17 cellular contexts compared by ENCODE assay signal in the genomic region with DNA sequence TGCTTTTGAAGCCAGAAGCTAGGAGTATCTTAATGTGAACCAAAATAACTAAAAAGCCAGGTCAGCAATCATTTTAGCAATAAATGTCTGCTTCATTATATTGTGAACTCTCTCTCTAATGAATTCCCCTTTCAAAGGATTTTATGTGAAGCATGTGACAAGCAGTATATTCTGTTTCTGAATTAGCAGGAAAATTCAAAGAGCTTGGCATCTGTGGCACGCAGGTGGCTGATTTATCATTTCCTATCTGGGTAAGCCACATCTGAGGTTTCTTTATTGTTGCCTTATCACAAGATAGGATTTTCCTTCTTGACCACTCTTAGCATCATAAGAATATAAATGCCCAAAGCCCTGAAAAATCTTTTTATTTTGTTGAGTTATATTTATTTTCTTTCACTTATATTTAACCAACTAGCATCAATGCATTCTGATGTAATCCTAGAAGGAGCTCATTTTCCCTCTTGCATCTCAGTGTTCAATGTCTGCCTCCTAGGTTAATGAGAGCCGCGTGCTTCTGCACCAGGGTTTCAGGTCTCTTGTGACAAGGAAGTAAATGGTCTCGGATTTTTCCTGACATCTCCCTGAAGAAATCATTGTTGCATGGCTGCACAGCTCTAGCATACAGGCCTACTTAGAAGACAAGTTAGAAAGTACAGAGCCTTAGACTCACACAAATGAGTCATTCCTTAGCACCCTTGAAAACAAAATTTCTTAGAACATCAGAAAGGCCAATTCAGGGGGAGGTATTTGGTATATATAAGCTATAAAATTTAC. TPM values are rescaled to one million over a fixed set of nuclear protein-coding genes. Genes with fewer than 3 reads are reported as not detected.
DNase-seq lines count a peak whose midpoint lies in the region; ATAC-seq, FAIRE-seq and TF ChIP-seq lines count a peak whose summit lies in the region.
"Had no signal": no experiment of that assay in that cellular context is flagged by ENCODE, and none has a peak within 500 bp of the region (broad histone marks: within the 10 kb centered on the region; RNA-seq: fewer than 3 reads in every experiment).

No MANE protein-coding gene starts in this region.

- H3K4me1 ChIP-seq in HepG2 (ENCODE audit: insufficient read depth, low read length): 0 out of 2 replicates have a peak, but pooled peaks cover 8% of the 10 kb centered on the region
- peaks cover 0 to 5% (median 0%) of the 10 kb centered on the region in 4 donors for H3K4me1 ChIP-seq in right lobe of liver
- H3K4me1 ChIP-seq: pancreas, transverse colon had no signal

- H3K27me3 Mint-ChIP-seq in natural killer cell treated with Interleukin-12 subunit alpha and Interleukin-12 subunit beta and Interleukin-15 and Interleukin-18, amount 100 ng/mL, for 72 hours: peaks cover 7 to 9% of the 10 kb centered on the region in 2 donors
- H3K27me3 Mint-ChIP-seq: B cell, memory B cell had no signal

- peaks cover 9 to 11% of the 10 kb centered on the region in 2 donors for H3K4me1 Mint-ChIP-seq in natural killer cell treated with Interleukin-12 subunit alpha and Interleukin-12 subunit beta and Interleukin-15 and Interleukin-18, amount 100 ng/mL, for 72 hours (ENCODE audit: low read depth in 2 of 2)
- H3K4me1 Mint-ChIP-seq: B cell, memory B cell had no signal

- no TSS peak for BruUV-seq in HepG2 (replicated peaks; lab: Mats Ljungman, UMichigan)

- H3K4me3 ChIP-seq in HepG2 (replicated peaks in 1 of 3; ENCODE audit: insufficient read depth in 1 of 3, low read depth in 2 of 3, low read length in 3 of 3) (no peak overlapping the region), right lobe of liver (no peak overlapping the region)
- H3K4me3 ChIP-seq: MG63, pancreas, SJSA1, transverse colon had no signal

- TF ChIP-seq POLR2A in HepG2 (IDR thresholded peaks at IDR 0.05; ENCODE audit: insufficient read depth in 1 of 2, low read depth in 2 of 2, low read length in 2 of 2) (no peak), right lobe of liver (IDR thresholded peaks at IDR 0.05) (no peak)

- DNase-seq in HepG2 (ENCODE audit: low spot score) (no peak), right lobe of liver (no peak), SK-MEL-5 (ENCODE audit: low read depth, low spot score) (peak; percentile 23), iris pigment epithelial cell (ENCODE audit: low read depth) (peak; percentile 23), superior temporal gyrus (ENCODE audit: extremely low spot score) (peak; percentile 16), AG08396 (ENCODE audit: low spot score) (no peak)
- DNase-seq in natural killer cell treated with Interleukin-12 subunit alpha and Interleukin-12 subunit beta and Interleukin-15 and Interleukin-18, amount 100 ng/mL, for 72 hours (ENCODE audit: low spot score): no peak
- DNase-seq: MG63; pancreas; stimulated activated CD4-positive, alpha-beta T cell treated with anti-CD3 and anti-CD28 coated beads, Interleukin-12 subunit alpha, Interleukin-12 subunit beta, amount 100 ng/mL, for 4 hours; transverse colon had no signal

- no peaks in the 10 kb centered on the region for H3K9me3 Mint-ChIP-seq in natural killer cell treated with Interleukin-12 subunit alpha and Interleukin-12 subunit beta and Interleukin-15 and Interleukin-18, amount 100 ng/mL, for 72 hours
- H3K9me3 Mint-ChIP-seq: memory B cell had no signal

- no peak overlapping the region for H3K4me3 Mint-ChIP-seq in natural killer cell treated with Interleukin-12 subunit alpha and Interleukin-12 subunit beta and Interleukin-15 and Interleukin-18, amount 100 ng/mL, for 72 hours
- H3K4me3 Mint-ChIP-seq: B cell, memory B cell had no signal

- H2AFZ ChIP-seq in HepG2 (ENCODE audit: low read length): no peak overlapping the region

- no peaks in the 10 kb centered on the region for H4K20me1 ChIP-seq in HepG2 (ENCODE audit: insufficient read depth, low read length)

- intact Hi-C loops in HepG2 (cut with micrococcal nuclease; ENCODE audit: unreplicated experiment): no loop called here
- intact Hi-C loops in right lobe of liver (cut with DNase I): no loop called here

- H3K27me3 ChIP-seq in HepG2 (ENCODE audit: control insufficient read depth in 1 of 2, insufficient read depth in 2 of 2, low read length in 2 of 2): no peaks in the 10 kb centered on the region
- H3K27me3 ChIP-seq in right lobe of liver: no peaks in the 10 kb centered on the region
- H3K27me3 ChIP-seq: MG63, pancreas, SJSA1, transverse colon had no signal

- TF ChIP-seq EP300 in HepG2 (IDR thresholded peaks at IDR 0.05; ENCODE audit: low read depth in 2 of 2, low read length in 2 of 2) (no peak), HepG2 (CRISPR knock-in tag; IDR thresholded peaks at IDR 0.05; ENCODE audit: borderline replicate concordance) (no peak)

- no peak overlapping the region for H3K4me2 ChIP-seq in HepG2 (ENCODE audit: low read depth, low read length)

- H3K9ac ChIP-seq in HepG2 (ENCODE audit: insufficient read depth, low read depth, low read length): no peak overlapping the region

- POLR2A ChIA-PET in HepG2 (lab: Yijun Ruan, JAX): no interaction called here

- no peaks in the 10 kb centered on the region for H3K79me2 ChIP-seq in HepG2 (ENCODE audit: insufficient read depth, low read length)

- FAIRE-seq in HepG2 (lab: Jason Lieb, UNC): no peak
- FAIRE-seq: pancreas had no signal

- no peak overlapping the region for H3K27ac Mint-ChIP-seq in natural killer cell treated with Interleukin-12 subunit alpha and Interleukin-12 subunit beta and Interleukin-15 and Interleukin-18, amount 100 ng/mL, for 72 hours
- H3K27ac Mint-ChIP-seq: B cell, memory B cell had no signal

- no peak overlapping the region for H3K27ac ChIP-seq in HepG2 (ENCODE audit: extremely low read length, insufficient read depth, low read length)
- H3K27ac ChIP-seq in right lobe of liver: no peak overlapping the region
- H3K27ac ChIP-seq: pancreas, SJSA1, transverse colon, VCaP had no signal

- no peaks in the 10 kb centered on the region for H3K36me3 ChIP-seq in HepG2 (replicated peaks in 1 of 2; ENCODE audit: control insufficient read depth in 1 of 2, insufficient read depth in 2 of 2, low read length in 2 of 2)
- no peaks in the 10 kb centered on the region for H3K36me3 ChIP-seq in right lobe of liver
- H3K36me3 ChIP-seq: MG63, pancreas, SJSA1, transverse colon had no signal

- TF ChIP-seq RAD21 in HepG2 (CRISPR knock-in tag; IDR thresholded peaks at IDR 0.05): no peak

- ATAC-seq in HepG2 (no peak), right lobe of liver (no peak), esophagus mucosa (no peak)
- no peak for ATAC-seq in natural killer cell treated with Interleukin-12 subunit alpha and Interleukin-12 subunit beta and Interleukin-15 and Interleukin-18, amount 100 ng/mL, for 72 hours
- ATAC-seq: HCT116, pancreas had no signal

- 65% methylated on average over 4 of the region's 4 CpGs for WGBS in HepG2 (ENCODE audit: low lambda C conversion rate)
- 73% methylated on average over 4 of the region's 4 CpGs for WGBS in right lobe of liver (ENCODE audit: insufficient coverage, low coverage, low lambda C conversion rate, missing lambda C conversion rate)

- in situ Hi-C loops in HepG2 (cut with HindIII; ENCODE audit: extremely low pct_ligation_motif_present, low pct_unique_long_range_greater_than_20kb): no loop called here
- in situ Hi-C loops in SK-MEL-5 (cut with HindIII; ENCODE audit: low pct_unique_long_range_greater_than_20kb, low sequenced_read_pairs): no loop called here

- H3K36me3 Mint-ChIP-seq in natural killer cell treated with Interleukin-12 subunit alpha and Interleukin-12 subunit beta and Interleukin-15 and Interleukin-18, amount 100 ng/mL, for 72 hours: no peaks in the 10 kb centered on the region
- H3K36me3 Mint-ChIP-seq: memory B cell had no signal

- no peak for TF ChIP-seq CTCF in HepG2 (CRISPR knock-in tag; IDR thresholded peaks at IDR 0.05)
- no peak for TF ChIP-seq CTCF in right lobe of liver (IDR thresholded peaks at IDR 0.05)

- CTCF ChIA-PET in HepG2 (lab: Yijun Ruan, JAX; ENCODE audit: low intra/inter-chr PET ratio, low total read pairs): no interaction called here

- H3K9me3 ChIP-seq in HepG2 (ENCODE audit: low read length): no peaks in the 10 kb centered on the region
- no peaks in the 10 kb centered on the region for H3K9me3 ChIP-seq in right lobe of liver
- H3K9me3 ChIP-seq: MG63, pancreas, SJSA1, transverse colon had no signal

TF ChIP-seq in HepG2, 621 proteins besides CTCF, POLR2A, EP300 and RAD21 (continues in another document):
- TF ChIP-seq ZNF549 (CRISPR knock-in tag; IDR thresholded peaks at IDR 0.05) (no peak), ZMYM3 (CRISPR knock-in tag; IDR thresholded peaks at IDR 0.05) (no peak), MAFF (IDR thresholded peaks at IDR 0.05; ENCODE audit: low read depth, low read length) (0 out of 2 replicates have a peak, but pooled peaks have one; percentile 28)

RNA-seq across cellular contexts. Expression of gene KLF12, which starts 57.0 kb away (rescaled TPM):
- total RNA-seq in HepG2 (2016; rRNA removed; fragmentation: Illumina TruSeq; extraction: Trizol): 0.66 and 1.2 TPM in 2 replicates
- total RNA-seq in HepG2 (2016; cell fraction: cytosol; rRNA removed; fragmentation: Illumina TruSeq; extraction: Trizol; ENCODE audit: low read depth): 0.35 and 0.40 TPM in 2 replicates
- 0.63 and 0.85 TPM in 2 replicates for total RNA-seq in HepG2 (2016; cell fraction: insoluble cytoplasmic fraction; rRNA removed; fragmentation: Illumina TruSeq; extraction: Trizol)
- total RNA-seq in HepG2 (2016; cell fraction: membrane; rRNA removed; fragmentation: Illumina TruSeq; extraction: Trizol): 0.19 and 0.24 TPM in 2 replicates
- 1.3 and 1.4 TPM in 2 replicates for total RNA-seq in HepG2 (2016; cell fraction: nucleus; rRNA removed; fragmentation: Illumina TruSeq; extraction: Trizol)
- 1.0 and 1.5 TPM in 2 replicates for polyA plus RNA-seq in HepG2 (2011; rRNA removed)
- 0.38 and 0.64 TPM in 2 replicates for polyA plus RNA-seq in HepG2 (2011; cell fraction: cytosol; rRNA removed)
- polyA plus RNA-seq in HepG2 (2011; cell fraction: nucleus; rRNA removed): 1.6 and 1.8 TPM in 2 replicates
- polyA plus RNA-seq in HepG2 (2012): 1.9 and 4.0 TPM in 2 replicates
- 0.11 and 0.14 TPM in 2 replicates for polyA plus RNA-seq in HepG2 (2016; cell fraction: cytosol; fragmentation: Illumina TruSeq; extraction: Trizol; ENCODE audit: low read depth)
- 0.47 and 0.63 TPM in 2 replicates for polyA plus RNA-seq in HepG2 (2016; cell fraction: insoluble cytoplasmic fraction; fragmentation: Illumina TruSeq; extraction: Trizol; ENCODE audit: low read depth)
- 0.07 and 0.13 TPM in 2 replicates for polyA plus RNA-seq in HepG2 (2016; cell fraction: membrane; fragmentation: Illumina TruSeq; extraction: Trizol; ENCODE audit: low read depth)
- polyA plus RNA-seq in HepG2 (2016; cell fraction: nucleus; fragmentation: Illumina TruSeq; extraction: Trizol; ENCODE audit: insufficient read depth, low read depth): 0.59 and 0.63 TPM in 2 replicates
- 13.2 and 77.0 TPM in 2 replicates for polyA minus RNA-seq in HepG2 (2011; rRNA and poly(A)+ RNA removed; ENCODE audit: low replicate concordance)
- polyA minus RNA-seq in HepG2 (2011; cell fraction: cytosol; rRNA and poly(A)+ RNA removed): 1.7 and 1.8 TPM in 2 replicates
- polyA minus RNA-seq in HepG2 (2011; cell fraction: nucleus; rRNA and poly(A)+ RNA removed): 7.0 and 8.9 TPM in 2 replicates
- 10 to 100 TPM in 3 of 6 experiments, 1 to 10 TPM in 3; 6.0 to 20.7 (median 10.4) TPM for total RNA-seq in right lobe of liver
- total RNA-seq in SK-MEL-5 (2014; rRNA removed; shearing (Covaris generic)): 9.8 and 10.7 TPM in 2 replicates
- polyA plus RNA-seq in SK-MEL-5 (2015; cell fraction: cytosol; rRNA removed): 4.2 and 6.0 TPM in 2 replicates
- polyA plus RNA-seq in SK-MEL-5 (2015; cell fraction: nucleus; rRNA removed): 9.3 and 14.5 TPM in 2 replicates
- 0.88 TPM for total RNA-seq in esophagus mucosa
- total RNA-seq in natural killer cell treated with Interleukin-12 subunit alpha and Interleukin-12 subunit beta and Interleukin-15 and Interleukin-18, amount 100 ng/mL, for 72 hours: 10 to 100 TPM; 11.5 to 16.0 TPM

Comparison
In these comparisons a context has a peak if more than half of its experiments do, and no peak if none do; other contexts are left out.
1. DNase-seq: peak in SK-MEL-5 (single experiment), iris pigment epithelial cell (single experiment) and superior temporal gyrus (single experiment); none in HepG2 (single experiment), right lobe of liver (0 of 3), AG08396 (single experiment) and natural killer cell treated with Interleukin-12 subunit alpha and Interleukin-12 subunit beta and Interleukin-15 and Interleukin-18, amount 100 ng/mL, for 72 hours (single experiment).